Comparison of ENCODE assay signal across 10 cellular contexts in the genomic region with DNA sequence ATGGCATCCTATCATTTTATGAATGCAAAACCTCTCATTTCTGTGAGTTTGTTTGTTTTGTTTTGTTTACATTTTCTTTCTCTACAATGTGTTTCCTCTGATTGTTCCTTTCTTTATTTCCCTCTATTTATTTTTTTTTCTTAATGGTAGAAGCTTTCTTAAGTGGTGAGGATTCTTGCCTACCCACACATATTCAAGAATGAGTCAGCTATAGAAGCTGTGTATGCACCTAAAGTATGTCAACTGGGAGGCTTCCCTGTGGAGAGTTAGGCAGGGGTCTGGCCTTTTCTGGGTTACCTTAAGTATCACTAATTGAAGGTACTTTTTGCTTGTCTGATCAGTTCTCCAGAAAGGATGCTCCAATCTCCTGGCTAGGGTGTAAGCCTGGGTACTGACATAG.
DNase-seq lines count a peak whose midpoint lies in the region; ATAC-seq, FAIRE-seq and TF ChIP-seq lines count a peak whose summit lies in the region.
"Had no signal": no experiment of that assay in that cellular context is flagged by ENCODE, and none has a peak within 500 bp of the region (broad histone marks: within the 10 kb centered on the region; RNA-seq: fewer than 3 reads in every experiment).

No MANE protein-coding gene starts in this region.

- FAIRE-seq in GM18507 (lab: Jason Lieb, UNC): peak; percentile 15

- peak; percentile 53 for ATAC-seq in HG02623 (IDR thresholded peaks at IDR 0.05; ENCODE audit: unreplicated experiment)
- ATAC-seq in activated T-helper 17 cell treated with anti-CD3 and anti-CD28 coated beads, Interleukin-2, amount 50 U/mL, for 72 hours (replicated peaks): peak; percentile 80
- no peak for ATAC-seq in natural killer cell
- ATAC-seq in GM21423 (IDR thresholded peaks at IDR 0.05; ENCODE audit: unreplicated experiment): no peak
- ATAC-seq in left lung: no peak

- no peak overlapping the region for H3K4me3 ChIP-seq in left lung

- TF ChIP-seq CTCF in natural killer cell (IDR thresholded peaks at IDR 0.05): no peak
- TF ChIP-seq CTCF in left lung (IDR thresholded peaks at IDR 0.05): no peak

- peaks cover 69% of the 10 kb centered on the region for H3K36me3 Mint-ChIP-seq in activated T-helper 17 cell treated with anti-CD3 and anti-CD28 coated beads, Interleukin-2, amount 50 U/mL, for 72 hours (ENCODE audit: low read depth)
- H3K36me3 Mint-ChIP-seq in natural killer cell: peaks cover 11% of the 10 kb centered on the region

- H3K36me3 ChIP-seq in left lung: peaks cover 0 to 62% of the 10 kb centered on the region in 2 donors

- no peaks in the 10 kb centered on the region for H3K9me3 Mint-ChIP-seq in activated T-helper 17 cell treated with anti-CD3 and anti-CD28 coated beads, Interleukin-2, amount 50 U/mL, for 72 hours
- H3K9me3 Mint-ChIP-seq in natural killer cell: no peaks in the 10 kb centered on the region

- H3K4me3 Mint-ChIP-seq in activated T-helper 17 cell treated with anti-CD3 and anti-CD28 coated beads, Interleukin-2, amount 50 U/mL, for 72 hours: peak overlapping the region; percentile 67
- no peak overlapping the region for H3K4me3 Mint-ChIP-seq in natural killer cell

- intact Hi-C loops in natural killer cell (cut with micrococcal nuclease) (no loop called here), left lung (cut with DNase I) (no loop called here)

- no peak overlapping the region for H3K27ac ChIP-seq in left lung
- H3K27ac ChIP-seq: VCaP had no signal

- H3K27me3 Mint-ChIP-seq in activated T-helper 17 cell treated with anti-CD3 and anti-CD28 coated beads, Interleukin-2, amount 50 U/mL, for 72 hours: no peaks in the 10 kb centered on the region
- no peaks in the 10 kb centered on the region for H3K27me3 Mint-ChIP-seq in natural killer cell (ENCODE audit: low read depth in 2 of 2)

- DNase-seq in GM18507 (ENCODE audit: extremely low spot score, insufficient read length, low read depth) (no peak), natural killer cell (no peak), HuH-7 (ENCODE audit: low spot score) (no peak), HPDE6-E6E7 (ENCODE audit: extremely low spot score) (no peak), left lung (no peak)
- DNase-seq: NCI-H345 had no signal

- H3K4me1 ChIP-seq in left lung: peaks cover 0 to 5% of the 10 kb centered on the region in 2 donors

- peak overlapping the region; percentile 90 for H3K27ac Mint-ChIP-seq in activated T-helper 17 cell treated with anti-CD3 and anti-CD28 coated beads, Interleukin-2, amount 50 U/mL, for 72 hours
- peak overlapping the region; percentile 7 for H3K27ac Mint-ChIP-seq in natural killer cell

- peaks cover 24% of the 10 kb centered on the region for H3K4me1 Mint-ChIP-seq in activated T-helper 17 cell treated with anti-CD3 and anti-CD28 coated beads, Interleukin-2, amount 50 U/mL, for 72 hours
- peaks cover 7 to 12% of the 10 kb centered on the region in 2 donors for H3K4me1 Mint-ChIP-seq in natural killer cell

- H3K9me3 ChIP-seq in left lung: no peaks in the 10 kb centered on the region

- H3K27me3 ChIP-seq in left lung: no peaks in the 10 kb centered on the region

Comparison
In these comparisons a context has a peak if more than half of its experiments do, and no peak if none do; other contexts are left out.
1. ATAC-seq: peak in HG02623 (single experiment) and activated T-helper 17 cell treated with anti-CD3 and anti-CD28 coated beads, Interleukin-2, amount 50 U/mL, for 72 hours (single experiment); none in natural killer cell (0 of 3), GM21423 (single experiment) and left lung (single experiment).